Comparison of ENCODE assay signal across 1 cellular context in genomic region chr6:143843689-143844405, GRCh38.
TF ChIP-seq lines count a peak whose summit lies in the region.

No MANE protein-coding gene starts in this region.

TF ChIP-seq in H1, 55 proteins besides CTCF, POLR2A, EP300 and RAD21 (continued from another document):
- no peak for TF ChIP-seq CHD2 (IDR thresholded peaks at IDR 0.05; ENCODE audit: low read length)
- TF ChIP-seq POU5F1 (IDR thresholded peaks at IDR 0.05; ENCODE audit: low read depth, low read length): no peak
- no peak for TF ChIP-seq RXRA (IDR thresholded peaks at IDR 0.05; ENCODE audit: insufficient read depth, low read depth, low read length)
- no peak for TF ChIP-seq USF2 (IDR thresholded peaks at IDR 0.05; ENCODE audit: low read length)
- TF ChIP-seq FOSL1 (IDR thresholded peaks at IDR 0.05; ENCODE audit: insufficient read depth, low read depth, low read length): no peak
- no peak for TF ChIP-seq JUND (IDR thresholded peaks at IDR 0.05; ENCODE audit: low read length)
- no peak for TF ChIP-seq ZNF274 (IDR thresholded peaks at IDR 0.05; ENCODE audit: borderline replicate concordance, extremely low read depth, low read length)
- no peak for TF ChIP-seq SP2 (IDR thresholded peaks at IDR 0.05; ENCODE audit: low read length)
- no peak for TF ChIP-seq TBP (IDR thresholded peaks at IDR 0.05; ENCODE audit: low read depth, low read length)
- no peak for TF ChIP-seq SAP30 (IDR thresholded peaks at IDR 0.05; ENCODE audit: insufficient read depth, insufficient replicate concordance, low read length)
- no peak for TF ChIP-seq PHF8 (conservative IDR thresholded peaks at IDR 0.05; ENCODE audit: low read depth, low read length)
- TF ChIP-seq CREB1 (IDR thresholded peaks at IDR 0.05): no peak
- TF ChIP-seq HDAC6 (IDR thresholded peaks at IDR 0.05; ENCODE audit: low read depth, low read length): no peak
